In genomic region chr3:52155912-52156311, GRCh38 we compare ENCODE assay signal across 15 cellular contexts. TPM values are rescaled to one million over a fixed set of nuclear protein-coding genes. Genes with fewer than 3 reads are reported as not detected.
A peak's percentile ranks its signal among the peaks of the same experiment; 100 is the strongest.
DNase-seq lines count a peak whose midpoint lies in the region; ATAC-seq and TF ChIP-seq lines count a peak whose summit lies in the region.
"Had no signal": no experiment of that assay in that cellular context is flagged by ENCODE, and none has a peak within 500 bp of the region (broad histone marks: within the 10 kb centered on the region; RNA-seq: fewer than 3 reads in every experiment).

No MANE protein-coding gene starts in this region.

- H3K9me3 ChIP-seq in Karpas-422 (ENCODE audit: low read length), result no peaks in the 10 kb centered on the region
- H3K9me3 ChIP-seq in parathyroid adenoma (ENCODE audit: control insufficient read depth, low read length), result no peaks in the 10 kb centered on the region
- H3K9me3 ChIP-seq in colonic mucosa, result no peaks in the 10 kb centered on the region
- H3K9me3 ChIP-seq: SJSA1, vagina had no signal

- peak overlapping the region; percentile 46 for H3K27ac Mint-ChIP-seq in activated CD4-positive, alpha-beta T cell treated with anti-CD3 and anti-CD28 coated beads, Interleukin-2, amount 10 ng/mL, durations not matched to agents 7 days and 5 days
- H3K27ac Mint-ChIP-seq in chondrocyte (ENCODE audit: unreplicated experiment), result no peak overlapping the region

- no peak overlapping the region for H3K4me3 ChIP-seq in Karpas-422 (ENCODE audit: low read length)
- no peak overlapping the region for H3K4me3 ChIP-seq in parathyroid adenoma (ENCODE audit: low read depth, low read length)
- H3K4me3 ChIP-seq in colonic mucosa, result no peak overlapping the region
- H3K4me3 ChIP-seq: SJSA1 had no signal

- H3K4me2 ChIP-seq in Karpas-422 (ENCODE audit: low read depth, low read length, poor library complexity, severe bottlenecking) (peak overlapping the region; percentile 77), parathyroid adenoma (ENCODE audit: low read length) (no peak overlapping the region)

- intact Hi-C loops in colonic mucosa (cut with DNase I), result loop anchor here (5.0 to 10.0 kb wide), 2 partner anchors 36 to 59 kb away; no protein-coding TSS in a partner anchor

- no peak for TF ChIP-seq CTCF in chondrocyte (IDR thresholded peaks at IDR 0.05)
- TF ChIP-seq CTCF in parathyroid adenoma (IDR thresholded peaks at IDR 0.05), result no peak
- no peak for TF ChIP-seq CTCF in colonic mucosa (IDR thresholded peaks at IDR 0.05)

- no peak for ATAC-seq in GM21526 (IDR thresholded peaks at IDR 0.05; ENCODE audit: low FRiP score, unreplicated experiment)
- ATAC-seq: left ventricle myocardium superior had no signal

- H2AFZ ChIP-seq in Karpas-422 (ENCODE audit: low read length) (no peak overlapping the region), parathyroid adenoma (peak overlapping the region; percentile 18)

- no peak for DNase-seq in activated CD4-positive, alpha-beta T cell treated with anti-CD3 and anti-CD28 coated beads, Interleukin-2, amount 10 ng/mL, durations not matched to agents 7 days and 5 days
- no peak for DNase-seq in activated CD4-positive, alpha-beta T cell treated with anti-CD3 and anti-CD28 coated beads, Interleukin-2, amount 50 U/mL, for 4 hours
- DNase-seq in Karpas-422 (no peak), chondrocyte (ENCODE audit: low spot score) (no peak), NCI-H2196 treated with DMSO at 0.1 percent for 48 hours (lab: John Stamatoyannopoulos, UW; ENCODE audit: unreplicated experiment) (no peak), colonic mucosa (no peak)
- DNase-seq: H7; left ventricle myocardium superior; NCI-H1092; NCI-H345; stimulated activated naive CD4-positive, alpha-beta T cell treated with Interleukin-2 at 50 U/mL for 16 hours had no signal

- H3K9me2 ChIP-seq in Karpas-422 (replicated peaks; ENCODE audit: insufficient read depth, low read length), result no peaks in the 10 kb centered on the region

- H3K36me3 Mint-ChIP-seq in activated CD4-positive, alpha-beta T cell treated with anti-CD3 and anti-CD28 coated beads, Interleukin-2, amount 10 ng/mL, durations not matched to agents 7 days and 5 days (ENCODE audit: low read depth), result no peaks in the 10 kb centered on the region
- H3K36me3 Mint-ChIP-seq in chondrocyte (ENCODE audit: low read depth), result no peaks in the 10 kb centered on the region

- H3K36me3 ChIP-seq in Karpas-422 (ENCODE audit: insufficient read depth, low read length) (no peaks in the 10 kb centered on the region), parathyroid adenoma (ENCODE audit: control insufficient read depth, insufficient read depth, low read length) (no peaks in the 10 kb centered on the region), colonic mucosa (no peaks in the 10 kb centered on the region)
- H3K36me3 ChIP-seq: vagina had no signal

- peaks cover 5% of the 10 kb centered on the region for H3K27me3 Mint-ChIP-seq in activated CD4-positive, alpha-beta T cell treated with anti-CD3 and anti-CD28 coated beads, Interleukin-2, amount 10 ng/mL, durations not matched to agents 7 days and 5 days
- no peaks in the 10 kb centered on the region for H3K27me3 Mint-ChIP-seq in chondrocyte (ENCODE audit: low read depth)

- H3K9ac ChIP-seq in Karpas-422 (ENCODE audit: low read length), result no peak overlapping the region
- no peak overlapping the region for H3K9ac ChIP-seq in parathyroid adenoma
- H3K9ac ChIP-seq in colonic mucosa (ENCODE audit: low read depth in 2 of 2, low read length in 2 of 2), result no peak overlapping the region

- H3K79me2 ChIP-seq in Karpas-422 (ENCODE audit: low read length) (peaks cover 15% of the 10 kb centered on the region), parathyroid adenoma (no peaks in the 10 kb centered on the region)

- H3K4me1 ChIP-seq in Karpas-422 (ENCODE audit: low read length) (peaks cover 17% of the 10 kb centered on the region), parathyroid adenoma (peaks cover 8% of the 10 kb centered on the region), colonic mucosa (peaks cover 14% of the 10 kb centered on the region)

- no peaks in the 10 kb centered on the region for H4K20me1 ChIP-seq in Karpas-422 (ENCODE audit: insufficient read depth, low read depth, low read length)

- POLR2A ChIA-PET in activated CD4-positive, alpha-beta T cell treated with anti-CD3 and anti-CD28 coated beads, Interleukin-2, amount 10 ng/mL, durations not matched to agents 7 days and 5 days (lab: Charles Lee), result no interaction called here

- peaks cover 31% of the 10 kb centered on the region for H3K4me1 Mint-ChIP-seq in activated CD4-positive, alpha-beta T cell treated with anti-CD3 and anti-CD28 coated beads, Interleukin-2, amount 10 ng/mL, durations not matched to agents 7 days and 5 days
- H3K4me1 Mint-ChIP-seq in chondrocyte (ENCODE audit: low read depth), result peaks cover 13% of the 10 kb centered on the region

- CTCF ChIA-PET in activated CD4-positive, alpha-beta T cell treated with anti-CD3 and anti-CD28 coated beads, Interleukin-2, amount 10 ng/mL, durations not matched to agents 7 days and 5 days (lab: Charles Lee), result interaction anchor here (1.0 kb wide), 1 partner anchor 30 kb away, joined by 3 read pairs; no protein-coding TSS in a partner anchor

- no peaks in the 10 kb centered on the region for H3K9me3 Mint-ChIP-seq in activated CD4-positive, alpha-beta T cell treated with anti-CD3 and anti-CD28 coated beads, Interleukin-2, amount 10 ng/mL, durations not matched to agents 7 days and 5 days
- H3K9me3 Mint-ChIP-seq in chondrocyte (ENCODE audit: low read depth), result no peaks in the 10 kb centered on the region

- H3K27ac ChIP-seq in Karpas-422 (ENCODE audit: low read length) (no peak overlapping the region), parathyroid adenoma (no peak overlapping the region), colonic mucosa (no peak overlapping the region)

- H3K4me3 Mint-ChIP-seq in activated CD4-positive, alpha-beta T cell treated with anti-CD3 and anti-CD28 coated beads, Interleukin-2, amount 10 ng/mL, durations not matched to agents 7 days and 5 days, result peak overlapping the region; percentile 51
- H3K4me3 Mint-ChIP-seq in chondrocyte (ENCODE audit: unreplicated experiment), result peak overlapping the region; percentile 9

- no peaks in the 10 kb centered on the region for H3K27me3 ChIP-seq in Karpas-422 (ENCODE audit: low read length)
- H3K27me3 ChIP-seq in parathyroid adenoma (ENCODE audit: control insufficient read depth, insufficient read depth, low read length), result no peaks in the 10 kb centered on the region
- no peaks in the 10 kb centered on the region for H3K27me3 ChIP-seq in colonic mucosa
- H3K27me3 ChIP-seq: SJSA1, vagina had no signal

RNA-seq across cellular contexts. Expression of gene POC1A, which starts 1.7 kb away (rescaled TPM):
- 10 to 100 TPM; 26.9 to 28.2 TPM for total RNA-seq in activated CD4-positive, alpha-beta T cell treated with anti-CD3 and anti-CD28 coated beads, Interleukin-2, amount 10 ng/mL, durations not matched to agents 7 days and 5 days
- total RNA-seq in Karpas-422 (2014; rRNA removed; shearing (Covaris generic); ENCODE audit: low replicate concordance), result 12.7 and 18.6 TPM in 2 replicates
- total RNA-seq in chondrocyte (5.3 to 5.7 TPM (median 5.5 TPM) in 3 replicates), colonic mucosa (10 to 100 TPM in 1 of 2 donors, 1 to 10 TPM in 1; 7.6 to 33.7 TPM)

RNA-seq across cellular contexts. Expression of gene ALAS1, which starts 42.0 kb away (rescaled TPM):
- total RNA-seq in activated CD4-positive, alpha-beta T cell treated with anti-CD3 and anti-CD28 coated beads, Interleukin-2, amount 10 ng/mL, durations not matched to agents 7 days and 5 days, result 10 to 100 TPM; 47.5 to 58.4 TPM
- 24.8 and 41.6 TPM in 2 replicates for total RNA-seq in Karpas-422 (2014; rRNA removed; shearing (Covaris generic); ENCODE audit: low replicate concordance)
- total RNA-seq in chondrocyte (37.5 to 39.8 TPM (median 38.3 TPM) in 3 replicates), colonic mucosa (100 to 1,000 TPM in 1 of 2 donors, 10 to 100 TPM in 1; 90.6 to 103 TPM)
